8 cellular contexts compared by ENCODE assay signal in genomic region chr6:166244353-166245045, GRCh38.
DNase-seq lines count a peak whose midpoint lies in the region; ATAC-seq, FAIRE-seq and TF ChIP-seq lines count a peak whose summit lies in the region.

No MANE protein-coding gene starts in this region.

- no peaks in the 10 kb centered on the region for H3K27me3 ChIP-seq in lower lobe of right lung (ENCODE audit: low read depth)
- peaks cover 0 to 32% (median 0%) of the 10 kb centered on the region in 3 donors for H3K27me3 ChIP-seq in stomach

- no peak overlapping the region for H3K4me3 Mint-ChIP-seq in osteocyte (ENCODE audit: unreplicated experiment)

- H3K36me3 ChIP-seq in lower lobe of right lung (no peaks in the 10 kb centered on the region), stomach (no peaks in the 10 kb centered on the region)

- H3K27me3 Mint-ChIP-seq in osteocyte (ENCODE audit: unreplicated experiment): peaks cover 22% of the 10 kb centered on the region

- WGBS in stomach, 5 donors: 42 to 56% (median 48%) methylated on average over 11 of the region's 11 CpGs

- peak; percentile 50 for DNase-seq in GM18507 (ENCODE audit: extremely low spot score, insufficient read length, low read depth)
- DNase-seq in lower lobe of right lung: no peak
- no peak for DNase-seq in osteocyte (ENCODE audit: extremely low spot score, unreplicated experiment)
- no peak for DNase-seq in NAMALWA (ENCODE audit: low spot score)
- DNase-seq in kidney tubule cell (ENCODE audit: low spot score): no peak
- DNase-seq in stomach: no peak

- no peak overlapping the region for H3K27ac Mint-ChIP-seq in osteocyte (ENCODE audit: unreplicated experiment)

- no peaks in the 10 kb centered on the region for H3K4me1 Mint-ChIP-seq in osteocyte (ENCODE audit: unreplicated experiment)

- H3K9me3 Mint-ChIP-seq in osteocyte (ENCODE audit: unreplicated experiment): no peaks in the 10 kb centered on the region

- H3K27ac ChIP-seq in lower lobe of right lung (no peak overlapping the region), stomach (no peak overlapping the region)

- TF ChIP-seq CTCF in lower lobe of right lung (IDR thresholded peaks at IDR 0.05): no peak
- TF ChIP-seq CTCF in osteocyte (IDR thresholded peaks at IDR 0.05): no peak
- TF ChIP-seq CTCF in stomach (IDR thresholded peaks at IDR 0.05): no peak

- intact Hi-C loops in lower lobe of right lung (cut with DNase I) (no loop called here), stomach (cut with DNase I; ENCODE audit: low total_unique reads) (no loop called here)

- no peaks in the 10 kb centered on the region for H3K36me3 Mint-ChIP-seq in osteocyte (ENCODE audit: unreplicated experiment)

- H3K4me3 ChIP-seq in lower lobe of right lung: no peak overlapping the region
- no peak overlapping the region for H3K4me3 ChIP-seq in stomach

- TF ChIP-seq EP300 in stomach (IDR thresholded peaks at IDR 0.05): no peak

- no peak for TF ChIP-seq POLR2A in stomach (IDR thresholded peaks at IDR 0.05)

- ATAC-seq in GM21526 (IDR thresholded peaks at IDR 0.05; ENCODE audit: low FRiP score, unreplicated experiment): peak; percentile 91
- peak; percentile 80 for ATAC-seq in HG03469 (IDR thresholded peaks at IDR 0.05; ENCODE audit: unreplicated experiment)
- peak; percentile 23 to 30 for ATAC-seq in lower lobe of right lung

- H3K9me3 ChIP-seq in lower lobe of right lung (no peaks in the 10 kb centered on the region), stomach (no peaks in the 10 kb centered on the region)

- no peaks in the 10 kb centered on the region for H3K4me1 ChIP-seq in lower lobe of right lung
- H3K4me1 ChIP-seq in stomach: no peaks in the 10 kb centered on the region

- FAIRE-seq in GM18507 (lab: Jason Lieb, UNC): peak; percentile 95

Comparison
In these comparisons a context has a peak if more than half of its experiments do, and no peak if none do; other contexts are left out.
1. ATAC-seq: peak in every context shown above with its lines; median percentile 91 in GM21526; 80 in HG03469; 26 in lower lobe of right lung.